In the genomic region with DNA sequence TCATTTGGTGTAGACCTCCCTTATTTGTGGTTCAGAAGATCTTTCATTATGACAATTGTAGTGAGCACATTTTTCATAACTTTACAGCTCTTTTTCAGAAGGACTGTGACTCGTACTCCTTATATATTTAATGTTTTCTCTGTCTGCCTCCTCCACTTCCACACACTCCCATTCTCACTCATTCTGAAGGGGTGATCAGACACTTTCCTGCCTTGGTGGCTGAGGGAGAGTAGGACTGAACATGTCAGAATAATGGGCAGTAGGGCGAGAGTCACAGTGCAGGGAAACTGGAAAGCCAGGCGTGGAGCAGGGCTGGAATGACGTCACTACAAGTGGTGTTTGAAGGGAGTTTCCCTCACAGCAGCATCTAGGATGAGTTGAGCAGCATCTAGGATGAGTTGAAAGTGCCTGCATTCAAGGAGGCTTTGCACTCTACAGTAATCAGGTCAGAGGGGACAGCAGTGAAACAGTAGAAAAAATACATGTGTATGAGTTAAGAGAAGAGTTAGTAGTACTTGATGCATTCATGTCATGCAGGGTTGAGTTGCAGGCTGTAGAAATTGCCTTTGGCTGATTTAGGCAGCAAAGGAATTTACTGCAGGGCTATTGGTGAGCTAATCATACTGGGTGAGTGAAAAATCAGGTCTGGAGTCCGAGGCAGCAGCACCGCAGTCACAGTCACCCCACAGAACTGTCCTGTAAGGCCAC, we compare ENCODE assay signal across 12 cellular contexts. TPM values are rescaled to one million over a fixed set of nuclear protein-coding genes. Genes with fewer than 3 reads are reported as not detected.
A peak's percentile ranks its signal among the peaks of the same experiment; 100 is the strongest.
DNase-seq lines count a peak whose midpoint lies in the region; ATAC-seq and TF ChIP-seq lines count a peak whose summit lies in the region.
"Had no signal": no experiment of that assay in that cellular context is flagged by ENCODE, and none has a peak within 500 bp of the region (broad histone marks: within the 10 kb centered on the region; RNA-seq: fewer than 3 reads in every experiment).

No MANE protein-coding gene starts in this region.

- no peaks in the 10 kb centered on the region for H3K9me2 ChIP-seq in hepatocyte (replicated peaks; ENCODE audit: insufficient read depth)

- H3K36me3 Mint-ChIP-seq in activated T-helper 17 cell treated with anti-CD3 and anti-CD28 coated beads, Interleukin-2, amount 50 U/mL, for 72 hours (ENCODE audit: low read depth) = peaks cover 100% of the 10 kb centered on the region
- peaks cover 16 to 57% (median 36%) of the 10 kb centered on the region in 5 donors for H3K36me3 Mint-ChIP-seq in naive thymus-derived CD4-positive, alpha-beta T cell
- peaks cover 77% of the 10 kb centered on the region for H3K36me3 Mint-ChIP-seq in stimulated activated naive CD8-positive, alpha-beta T cell treated with anti-CD3 and anti-CD28 coated beads, Interleukin-15, Interleukin-2, amounts not matched to agents 100 ng/mL and 50 ng/mL, for 24 hours (ENCODE audit: low read depth)

- H3K9me3 ChIP-seq in naive thymus-derived CD4-positive, alpha-beta T cell (ENCODE audit: control insufficient read depth in 2 of 3, low read length in 3 of 3) = no peaks in the 10 kb centered on the region
- H3K9me3 ChIP-seq in hepatocyte (ENCODE audit: low read depth) = no peaks in the 10 kb centered on the region

- H3K36me3 ChIP-seq in naive thymus-derived CD4-positive, alpha-beta T cell (ENCODE audit: control insufficient read depth in 2 of 3, insufficient read depth in 3 of 3, low read length in 3 of 3) = peaks cover 12 to 76% (median 29%) of the 10 kb centered on the region in 3 experiments
- no peaks in the 10 kb centered on the region for H3K36me3 ChIP-seq in hepatocyte (replicated peaks; ENCODE audit: insufficient read depth, low read depth)

- H3K4me1 Mint-ChIP-seq in activated T-helper 17 cell treated with anti-CD3 and anti-CD28 coated beads, Interleukin-2, amount 50 U/mL, for 72 hours = peaks cover 36% of the 10 kb centered on the region
- H3K4me1 Mint-ChIP-seq in naive thymus-derived CD4-positive, alpha-beta T cell = peaks cover 0 to 28% (median 17%) of the 10 kb centered on the region in 7 donors
- H3K4me1 Mint-ChIP-seq in stimulated activated naive CD8-positive, alpha-beta T cell treated with anti-CD3 and anti-CD28 coated beads, Interleukin-15, Interleukin-2, amounts not matched to agents 100 ng/mL and 50 ng/mL, for 24 hours (ENCODE audit: low read depth) = peaks cover 64% of the 10 kb centered on the region

- peak; percentile 96 for ATAC-seq in activated T-helper 17 cell treated with anti-CD3 and anti-CD28 coated beads, Interleukin-2, amount 50 U/mL, for 72 hours (replicated peaks)
- ATAC-seq in naive thymus-derived CD4-positive, alpha-beta T cell = peak; percentile 26

- no peak for TF ChIP-seq CTCF in hepatocyte (IDR thresholded peaks at IDR 0.05; ENCODE audit: poor library complexity)

- no peaks in the 10 kb centered on the region for H3K27me3 Mint-ChIP-seq in activated T-helper 17 cell treated with anti-CD3 and anti-CD28 coated beads, Interleukin-2, amount 50 U/mL, for 72 hours
- no peaks in the 10 kb centered on the region for H3K27me3 Mint-ChIP-seq in naive thymus-derived CD4-positive, alpha-beta T cell
- no peaks in the 10 kb centered on the region for H3K27me3 Mint-ChIP-seq in stimulated activated naive CD8-positive, alpha-beta T cell treated with anti-CD3 and anti-CD28 coated beads, Interleukin-15, Interleukin-2, amounts not matched to agents 100 ng/mL and 50 ng/mL, for 24 hours

- no peaks in the 10 kb centered on the region for H3K9me3 Mint-ChIP-seq in activated T-helper 17 cell treated with anti-CD3 and anti-CD28 coated beads, Interleukin-2, amount 50 U/mL, for 72 hours
- no peaks in the 10 kb centered on the region for H3K9me3 Mint-ChIP-seq in naive thymus-derived CD4-positive, alpha-beta T cell
- no peaks in the 10 kb centered on the region for H3K9me3 Mint-ChIP-seq in stimulated activated naive CD8-positive, alpha-beta T cell treated with anti-CD3 and anti-CD28 coated beads, Interleukin-15, Interleukin-2, amounts not matched to agents 100 ng/mL and 50 ng/mL, for 24 hours

- no peaks in the 10 kb centered on the region for H4K20me1 ChIP-seq in hepatocyte (ENCODE audit: insufficient read depth, poor library complexity, severe bottlenecking)

- CTCF ChIA-PET in naive thymus-derived CD4-positive, alpha-beta T cell (lab: Charles Lee) = no interaction called here

- DNase-seq in activated T-cell treated with anti-CD3 and anti-CD28 coated beads for 48 hours (ENCODE audit: low read depth) = peak; percentile 57
- no peak for DNase-seq in activated T-cell treated with anti-CD3 and anti-CD28 coated beads for 4 hours
- DNase-seq in naive thymus-derived CD4-positive, alpha-beta T cell = peak in 1 of 9 donors; percentile 41
- DNase-seq in hepatocyte (ENCODE audit: low spot score) = no peak
- no peak for DNase-seq in glomerular visceral epithelial cell (ENCODE audit: extremely low spot score)
- DNase-seq in NCI-H2227 (lab: John Stamatoyannopoulos, UW; ENCODE audit: unreplicated experiment) = no peak
- DNase-seq: aorta; effector memory CD4-positive, alpha-beta T cell; GDM1; NCI-H2171 treated with DMSO at 0.1 percent for 48 hours had no signal

- intact Hi-C loops in naive thymus-derived CD4-positive, alpha-beta T cell (cut with micrococcal nuclease) = no loop called here

- H3K27me3 ChIP-seq in naive thymus-derived CD4-positive, alpha-beta T cell (ENCODE audit: control insufficient read depth in 2 of 2, insufficient read depth in 2 of 2, low read length in 2 of 2) = no peaks in the 10 kb centered on the region
- no peaks in the 10 kb centered on the region for H3K27me3 ChIP-seq in hepatocyte

- H3K27ac Mint-ChIP-seq in activated T-helper 17 cell treated with anti-CD3 and anti-CD28 coated beads, Interleukin-2, amount 50 U/mL, for 72 hours = peak overlapping the region; percentile 66
- H3K27ac Mint-ChIP-seq in naive thymus-derived CD4-positive, alpha-beta T cell = peak overlapping the region in 7 of 9 donors; percentile 29 to 88 (median 59)
- H3K27ac Mint-ChIP-seq in stimulated activated naive CD8-positive, alpha-beta T cell treated with anti-CD3 and anti-CD28 coated beads, Interleukin-15, Interleukin-2, amounts not matched to agents 100 ng/mL and 50 ng/mL, for 24 hours = peak overlapping the region; percentile 87

- H3K4me3 Mint-ChIP-seq in activated T-helper 17 cell treated with anti-CD3 and anti-CD28 coated beads, Interleukin-2, amount 50 U/mL, for 72 hours = peak overlapping the region; percentile 71
- peak overlapping the region in 1 of 10 donors; percentile 20 for H3K4me3 Mint-ChIP-seq in naive thymus-derived CD4-positive, alpha-beta T cell
- peak overlapping the region; percentile 33 for H3K4me3 Mint-ChIP-seq in stimulated activated naive CD8-positive, alpha-beta T cell treated with anti-CD3 and anti-CD28 coated beads, Interleukin-15, Interleukin-2, amounts not matched to agents 100 ng/mL and 50 ng/mL, for 24 hours

- 84% methylated on average over 6 of the region's 6 CpGs for WGBS in hepatocyte (ENCODE audit: low lambda C conversion rate, missing lambda C conversion rate)

- no peak overlapping the region for H3K4me2 ChIP-seq in hepatocyte

- H3K4me1 ChIP-seq in naive thymus-derived CD4-positive, alpha-beta T cell (ENCODE audit: control insufficient read depth in 2 of 2, insufficient read depth in 2 of 2, low read length in 2 of 2) = no peaks in the 10 kb centered on the region
- H3K4me1 ChIP-seq in hepatocyte (ENCODE audit: insufficient read depth) = no peaks in the 10 kb centered on the region

- no peak overlapping the region for H3K4me3 ChIP-seq in naive thymus-derived CD4-positive, alpha-beta T cell (ENCODE audit: low read length)
- H3K4me3 ChIP-seq in hepatocyte = no peak overlapping the region

- POLR2A ChIA-PET in naive thymus-derived CD4-positive, alpha-beta T cell (lab: Charles Lee) = interaction anchor here (1.1 kb wide), 1 partner anchor 16 kb away, joined by 4 read pairs; no protein-coding TSS in a partner anchor

- no peak overlapping the region for H2AFZ ChIP-seq in hepatocyte

- H3K27ac ChIP-seq in naive thymus-derived CD4-positive, alpha-beta T cell (ENCODE audit: low read depth, low read length) = no peak overlapping the region
- H3K27ac ChIP-seq in hepatocyte = no peak overlapping the region

- peaks cover 15% of the 10 kb centered on the region for H3K79me2 ChIP-seq in hepatocyte

RNA-seq across cellular contexts. Expression of gene FBXL22, which starts 36.3 kb away (rescaled TPM):
- total RNA-seq in activated T-helper 17 cell treated with anti-CD3 and anti-CD28 coated beads, Interleukin-2, amount 50 U/mL, for 72 hours = under 1 TPM; 0.43 to 0.74 TPM
- total RNA-seq in naive thymus-derived CD4-positive, alpha-beta T cell = 1 to 10 TPM in 4 of 5 experiments, under 1 TPM in 1; 0.94 to 3.3 (median 1.6) TPM
- 1 to 10 TPM; 1.0 to 2.4 TPM for polyA plus RNA-seq in naive thymus-derived CD4-positive, alpha-beta T cell
- 0.60 and 0.76 TPM in 2 replicates for total RNA-seq in hepatocyte
- polyA plus RNA-seq in hepatocyte = 1.3 and 1.4 TPM in 2 replicates

RNA-seq across cellular contexts. Expression of gene USP3, which starts 56.5 kb away (rescaled TPM):
- 100 to 1,000 TPM in 1 of 2 donors, 10 to 100 TPM in 1; 60.9 to 102 TPM for total RNA-seq in activated T-helper 17 cell treated with anti-CD3 and anti-CD28 coated beads, Interleukin-2, amount 50 U/mL, for 72 hours
- 100 to 1,000 TPM in 4 of 5 experiments, 10 to 100 TPM in 1; 64.2 to 288 (median 155) TPM for total RNA-seq in naive thymus-derived CD4-positive, alpha-beta T cell
- 10 to 100 TPM; 53.3 to 62.8 TPM for polyA plus RNA-seq in naive thymus-derived CD4-positive, alpha-beta T cell
- total RNA-seq in hepatocyte = 55.4 and 61.2 TPM in 2 replicates
- 25.7 and 30.5 TPM in 2 replicates for polyA plus RNA-seq in hepatocyte
